ENCODE assay signal across 1 cellular context in the genomic region with DNA sequence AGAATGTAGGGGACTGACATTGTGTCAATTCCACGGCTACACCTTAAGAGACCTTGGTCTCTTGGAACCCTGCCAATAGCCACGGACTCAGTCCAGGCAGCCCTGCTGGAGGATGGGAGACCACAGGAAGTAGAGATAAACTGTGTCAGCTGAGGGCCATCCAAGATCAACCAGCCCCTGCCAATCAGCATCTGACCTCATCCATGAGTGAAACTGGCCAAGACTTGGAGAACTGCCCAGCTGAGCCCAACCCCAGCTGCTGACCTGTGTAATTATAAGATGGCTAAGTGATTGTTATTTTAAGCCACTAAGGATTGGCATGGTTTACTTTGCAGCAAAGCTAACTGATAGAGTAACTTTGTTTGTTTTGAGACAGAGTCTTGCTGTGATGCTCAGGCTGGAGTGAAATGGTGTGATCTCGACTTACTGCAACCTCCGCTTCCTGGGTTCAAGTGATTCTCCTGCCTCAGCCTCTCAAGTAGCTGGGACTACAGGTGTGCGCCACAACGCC.
TF ChIP-seq lines count a peak whose summit lies in the region.

No MANE protein-coding gene starts in this region.

TF ChIP-seq in HEK293, 187 proteins besides CTCF, POLR2A, EP300 and RAD21 (continued from another document and continues in another):
- TF ChIP-seq SETDB1 (IDR thresholded peaks at IDR 0.05; ENCODE audit: insufficient read length, low read length) (peak; percentile 95), ZNF391 (tag by site-specific recombination; IDR thresholded peaks at IDR 0.05; ENCODE audit: borderline replicate concordance, low read depth) (no peak), ZNF311 (tag by site-specific recombination; IDR thresholded peaks at IDR 0.05; ENCODE audit: borderline replicate concordance) (no peak), SCRT2 (tag by site-specific recombination; IDR thresholded peaks at IDR 0.05) (no peak), BCL11B (tag by site-specific recombination; IDR thresholded peaks at IDR 0.05; ENCODE audit: low read depth) (no peak), ZBTB21 (tag by site-specific recombination; IDR thresholded peaks at IDR 0.05) (peak; percentile 61), IKZF3 (tag by site-specific recombination; IDR thresholded peaks at IDR 0.05) (no peak; the same call in 1 of the 2 replicates), ZNF629 (tag by site-specific recombination; IDR thresholded peaks at IDR 0.05) (peak; percentile 86), ZNF114 (tag by site-specific recombination; IDR thresholded peaks at IDR 0.05) (no peak), ZNF132 (tag by site-specific recombination; IDR thresholded peaks at IDR 0.05; ENCODE audit: borderline replicate concordance) (no peak), ZNF843 (tag by site-specific recombination; IDR thresholded peaks at IDR 0.05) (peak; percentile 73), ZNF366 (tag by site-specific recombination; conservative IDR thresholded peaks at IDR 0.05) (peak; percentile 61), ZNF501 (tag by site-specific recombination; IDR thresholded peaks at IDR 0.05) (no peak), MEIS1 (CRISPR knock-in tag; IDR thresholded peaks at IDR 0.05; ENCODE audit: borderline replicate concordance) (no peak), ZNF324 (tag by site-specific recombination; IDR thresholded peaks at IDR 0.05) (peak; percentile 80), ZNF302 (tag by site-specific recombination; IDR thresholded peaks at IDR 0.05; ENCODE audit: low read depth) (no peak), PRDM1 (tag by site-specific recombination; IDR thresholded peaks at IDR 0.05) (no peak; the same call in 1 of the 2 replicates), YY1 (tag by site-specific recombination; IDR thresholded peaks at IDR 0.05) (no peak), ZFHX2 (tag by site-specific recombination; conservative IDR thresholded peaks at IDR 0.05) (no peak), ZNF184 (tag by site-specific recombination; IDR thresholded peaks at IDR 0.05) (peak; percentile 69; the same call in 1 of the 2 replicates), ZNF777 (tag by site-specific recombination; IDR thresholded peaks at IDR 0.05; ENCODE audit: borderline replicate concordance) (no peak), ZFP69B (tag by site-specific recombination; IDR thresholded peaks at IDR 0.05) (peak; percentile 63), GLIS2 (tag by site-specific recombination; IDR thresholded peaks at IDR 0.05) (no peak), KLF8 (tag by site-specific recombination; IDR thresholded peaks at IDR 0.05) (peak; percentile 54; the same call in 1 of the 2 replicates), HOXC10 (CRISPR knock-in tag; IDR thresholded peaks at IDR 0.05) (no peak), SP2 (tag by site-specific recombination; IDR thresholded peaks at IDR 0.05) (no peak), ZNF175 (tag by site-specific recombination; IDR thresholded peaks at IDR 0.05) (no peak), ZNF654 (tag by site-specific recombination; IDR thresholded peaks at IDR 0.05; ENCODE audit: low read depth) (no peak), ZNF266 (tag by site-specific recombination; IDR thresholded peaks at IDR 0.05; ENCODE audit: low read depth) (no peak), ZNF146 (tag by site-specific recombination; IDR thresholded peaks at IDR 0.05) (peak; percentile 25; the same call in 1 of the 2 replicates), ZNF677 (tag by site-specific recombination; IDR thresholded peaks at IDR 0.05) (no peak), ZNF776 (tag by site-specific recombination; IDR thresholded peaks at IDR 0.05; ENCODE audit: borderline replicate concordance) (no peak), ZFP3 (tag by site-specific recombination; IDR thresholded peaks at IDR 0.05; ENCODE audit: low read depth) (no peak), ZBTB1 (tag by site-specific recombination; IDR thresholded peaks at IDR 0.05) (no peak), SALL2 (tag by site-specific recombination; IDR thresholded peaks at IDR 0.05; ENCODE audit: borderline replicate concordance) (no peak), ZNF658 (tag by site-specific recombination; IDR thresholded peaks at IDR 0.05) (no peak), GFI1B (tag by site-specific recombination; IDR thresholded peaks at IDR 0.05) (0 out of 2 replicates have a peak, but pooled peaks have one; percentile 54), ZNF169 (tag by site-specific recombination; IDR thresholded peaks at IDR 0.05) (no peak)
- TF ChIP-seq, protein P1, sequence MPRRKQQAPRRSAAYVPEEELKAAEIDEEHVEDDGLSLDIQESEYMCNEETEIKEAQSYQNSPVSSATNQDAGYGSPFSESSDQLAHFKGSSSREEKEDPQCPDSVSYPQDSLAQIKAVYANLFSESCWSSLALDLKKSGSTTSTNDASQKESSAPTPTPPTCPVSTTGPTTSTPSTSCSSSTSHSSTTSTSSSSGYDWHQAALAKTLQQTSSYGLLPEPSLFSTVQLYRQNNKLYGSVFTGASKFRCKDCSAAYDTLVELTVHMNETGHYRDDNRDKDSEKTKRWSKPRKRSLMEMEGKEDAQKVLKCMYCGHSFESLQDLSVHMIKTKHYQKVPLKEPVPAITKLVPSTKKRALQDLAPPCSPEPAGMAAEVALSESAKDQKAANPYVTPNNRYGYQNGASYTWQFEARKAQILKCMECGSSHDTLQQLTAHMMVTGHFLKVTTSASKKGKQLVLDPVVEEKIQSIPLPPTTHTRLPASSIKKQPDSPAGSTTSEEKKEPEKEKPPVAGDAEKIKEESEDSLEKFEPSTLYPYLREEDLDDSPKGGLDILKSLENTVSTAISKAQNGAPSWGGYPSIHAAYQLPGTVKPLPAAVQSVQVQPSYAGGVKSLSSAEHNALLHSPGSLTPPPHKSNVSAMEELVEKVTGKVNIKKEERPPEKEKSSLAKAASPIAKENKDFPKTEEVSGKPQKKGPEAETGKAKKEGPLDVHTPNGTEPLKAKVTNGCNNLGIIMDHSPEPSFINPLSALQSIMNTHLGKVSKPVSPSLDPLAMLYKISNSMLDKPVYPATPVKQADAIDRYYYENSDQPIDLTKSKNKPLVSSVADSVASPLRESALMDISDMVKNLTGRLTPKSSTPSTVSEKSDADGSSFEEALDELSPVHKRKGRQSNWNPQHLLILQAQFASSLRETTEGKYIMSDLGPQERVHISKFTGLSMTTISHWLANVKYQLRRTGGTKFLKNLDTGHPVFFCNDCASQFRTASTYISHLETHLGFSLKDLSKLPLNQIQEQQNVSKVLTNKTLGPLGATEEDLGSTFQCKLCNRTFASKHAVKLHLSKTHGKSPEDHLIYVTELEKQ (tag by site-specific recombination; IDR thresholded peaks at IDR 0.05; ENCODE audit: borderline replicate concordance) = peak; percentile 17; the same call in 1 of the 2 replicates
- TF ChIP-seq, protein P2, sequence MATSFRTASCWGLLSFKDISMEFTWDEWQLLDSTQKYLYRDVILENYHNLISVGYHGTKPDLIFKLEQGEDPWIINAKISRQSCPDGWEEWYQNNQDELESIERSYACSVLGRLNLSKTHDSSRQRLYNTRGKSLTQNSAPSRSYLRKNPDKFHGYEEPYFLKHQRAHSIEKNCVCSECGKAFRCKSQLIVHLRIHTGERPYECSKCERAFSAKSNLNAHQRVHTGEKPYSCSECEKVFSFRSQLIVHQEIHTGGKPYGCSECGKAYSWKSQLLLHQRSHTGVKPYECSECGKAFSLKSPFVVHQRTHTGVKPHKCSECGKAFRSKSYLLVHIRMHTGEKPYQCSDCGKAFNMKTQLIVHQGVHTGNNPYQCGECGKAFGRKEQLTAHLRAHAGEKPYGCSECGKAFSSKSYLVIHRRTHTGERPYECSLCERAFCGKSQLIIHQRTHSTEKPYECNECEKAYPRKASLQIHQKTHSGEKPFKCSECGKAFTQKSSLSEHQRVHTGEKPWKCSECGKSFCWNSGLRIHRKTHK (tag by site-specific recombination; IDR thresholded peaks at IDR 0.05) = no peak
- TF ChIP-seq, protein P3, sequence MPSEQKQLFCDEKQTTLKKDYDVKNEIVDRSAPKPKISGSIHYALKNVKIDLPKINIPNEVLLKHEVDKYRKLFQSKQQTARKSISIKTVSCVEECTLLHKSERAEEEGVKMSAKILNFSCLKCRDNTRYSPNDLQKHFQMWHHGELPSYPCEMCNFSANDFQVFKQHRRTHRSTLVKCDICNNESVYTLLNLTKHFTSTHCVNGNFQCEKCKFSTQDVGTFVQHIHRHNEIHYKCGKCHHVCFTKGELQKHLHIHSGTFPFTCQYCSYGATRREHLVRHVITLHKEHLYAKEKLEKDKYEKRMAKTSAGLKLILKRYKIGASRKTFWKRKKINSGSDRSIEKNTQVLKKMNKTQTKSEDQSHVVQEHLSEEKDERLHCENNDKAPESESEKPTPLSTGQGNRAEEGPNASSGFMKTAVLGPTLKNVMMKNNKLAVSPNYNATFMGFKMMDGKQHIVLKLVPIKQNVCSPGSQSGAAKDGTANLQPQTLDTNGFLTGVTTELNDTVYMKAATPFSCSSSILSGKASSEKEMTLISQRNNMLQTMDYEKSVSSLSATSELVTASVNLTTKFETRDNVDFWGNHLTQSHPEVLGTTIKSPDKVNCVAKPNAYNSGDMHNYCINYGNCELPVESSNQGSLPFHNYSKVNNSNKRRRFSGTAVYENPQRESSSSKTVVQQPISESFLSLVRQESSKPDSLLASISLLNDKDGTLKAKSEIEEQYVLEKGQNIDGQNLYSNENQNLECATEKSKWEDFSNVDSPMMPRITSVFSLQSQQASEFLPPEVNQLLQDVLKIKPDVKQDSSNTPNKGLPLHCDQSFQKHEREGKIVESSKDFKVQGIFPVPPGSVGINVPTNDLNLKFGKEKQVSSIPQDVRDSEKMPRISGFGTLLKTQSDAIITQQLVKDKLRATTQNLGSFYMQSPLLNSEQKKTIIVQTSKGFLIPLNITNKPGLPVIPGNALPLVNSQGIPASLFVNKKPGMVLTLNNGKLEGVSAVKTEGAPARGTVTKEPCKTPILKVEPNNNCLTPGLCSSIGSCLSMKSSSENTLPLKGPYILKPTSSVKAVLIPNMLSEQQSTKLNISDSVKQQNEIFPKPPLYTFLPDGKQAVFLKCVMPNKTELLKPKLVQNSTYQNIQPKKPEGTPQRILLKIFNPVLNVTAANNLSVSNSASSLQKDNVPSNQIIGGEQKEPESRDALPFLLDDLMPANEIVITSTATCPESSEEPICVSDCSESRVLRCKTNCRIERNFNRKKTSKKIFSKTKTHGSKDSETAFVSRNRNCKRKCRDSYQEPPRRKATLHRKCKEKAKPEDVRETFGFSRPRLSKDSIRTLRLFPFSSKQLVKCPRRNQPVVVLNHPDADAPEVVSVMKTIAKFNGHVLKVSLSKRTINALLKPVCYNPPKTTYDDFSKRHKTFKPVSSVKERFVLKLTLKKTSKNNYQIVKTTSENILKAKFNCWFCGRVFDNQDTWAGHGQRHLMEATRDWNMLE (tag by site-specific recombination; conservative IDR thresholded peaks at IDR 0.05; ENCODE audit: low read depth) = 0 out of 2 replicates have a peak, but pooled peaks have one; percentile 44
- TF ChIP-seq, protein P4, sequence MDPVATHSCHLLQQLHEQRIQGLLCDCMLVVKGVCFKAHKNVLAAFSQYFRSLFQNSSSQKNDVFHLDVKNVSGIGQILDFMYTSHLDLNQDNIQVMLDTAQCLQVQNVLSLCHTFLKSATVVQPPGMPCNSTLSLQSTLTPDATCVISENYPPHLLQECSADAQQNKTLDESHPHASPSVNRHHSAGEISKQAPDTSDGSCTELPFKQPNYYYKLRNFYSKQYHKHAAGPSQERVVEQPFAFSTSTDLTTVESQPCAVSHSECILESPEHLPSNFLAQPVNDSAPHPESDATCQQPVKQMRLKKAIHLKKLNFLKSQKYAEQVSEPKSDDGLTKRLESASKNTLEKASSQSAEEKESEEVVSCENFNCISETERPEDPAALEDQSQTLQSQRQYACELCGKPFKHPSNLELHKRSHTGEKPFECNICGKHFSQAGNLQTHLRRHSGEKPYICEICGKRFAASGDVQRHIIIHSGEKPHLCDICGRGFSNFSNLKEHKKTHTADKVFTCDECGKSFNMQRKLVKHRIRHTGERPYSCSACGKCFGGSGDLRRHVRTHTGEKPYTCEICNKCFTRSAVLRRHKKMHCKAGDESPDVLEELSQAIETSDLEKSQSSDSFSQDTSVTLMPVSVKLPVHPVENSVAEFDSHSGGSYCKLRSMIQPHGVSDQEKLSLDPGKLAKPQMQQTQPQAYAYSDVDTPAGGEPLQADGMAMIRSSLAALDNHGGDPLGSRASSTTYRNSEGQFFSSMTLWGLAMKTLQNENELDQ (tag by site-specific recombination; IDR thresholded peaks at IDR 0.05; ENCODE audit: low read depth) = no peak
- TF ChIP-seq, protein P5, sequence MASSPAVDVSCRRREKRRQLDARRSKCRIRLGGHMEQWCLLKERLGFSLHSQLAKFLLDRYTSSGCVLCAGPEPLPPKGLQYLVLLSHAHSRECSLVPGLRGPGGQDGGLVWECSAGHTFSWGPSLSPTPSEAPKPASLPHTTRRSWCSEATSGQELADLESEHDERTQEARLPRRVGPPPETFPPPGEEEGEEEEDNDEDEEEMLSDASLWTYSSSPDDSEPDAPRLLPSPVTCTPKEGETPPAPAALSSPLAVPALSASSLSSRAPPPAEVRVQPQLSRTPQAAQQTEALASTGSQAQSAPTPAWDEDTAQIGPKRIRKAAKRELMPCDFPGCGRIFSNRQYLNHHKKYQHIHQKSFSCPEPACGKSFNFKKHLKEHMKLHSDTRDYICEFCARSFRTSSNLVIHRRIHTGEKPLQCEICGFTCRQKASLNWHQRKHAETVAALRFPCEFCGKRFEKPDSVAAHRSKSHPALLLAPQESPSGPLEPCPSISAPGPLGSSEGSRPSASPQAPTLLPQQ (tag by site-specific recombination; IDR thresholded peaks at IDR 0.05) = no peak; the same call in 1 of the 2 replicates
- TF ChIP-seq, protein P6, sequence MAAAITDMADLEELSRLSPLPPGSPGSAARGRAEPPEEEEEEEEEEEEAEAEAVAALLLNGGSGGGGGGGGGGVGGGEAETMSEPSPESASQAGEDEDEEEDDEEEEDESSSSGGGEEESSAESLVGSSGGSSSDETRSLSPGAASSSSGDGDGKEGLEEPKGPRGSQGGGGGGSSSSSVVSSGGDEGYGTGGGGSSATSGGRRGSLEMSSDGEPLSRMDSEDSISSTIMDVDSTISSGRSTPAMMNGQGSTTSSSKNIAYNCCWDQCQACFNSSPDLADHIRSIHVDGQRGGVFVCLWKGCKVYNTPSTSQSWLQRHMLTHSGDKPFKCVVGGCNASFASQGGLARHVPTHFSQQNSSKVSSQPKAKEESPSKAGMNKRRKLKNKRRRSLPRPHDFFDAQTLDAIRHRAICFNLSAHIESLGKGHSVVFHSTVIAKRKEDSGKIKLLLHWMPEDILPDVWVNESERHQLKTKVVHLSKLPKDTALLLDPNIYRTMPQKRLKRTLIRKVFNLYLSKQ (tag by site-specific recombination; IDR thresholded peaks at IDR 0.05; ENCODE audit: borderline replicate concordance) = no peak
- TF ChIP-seq, protein P7, sequence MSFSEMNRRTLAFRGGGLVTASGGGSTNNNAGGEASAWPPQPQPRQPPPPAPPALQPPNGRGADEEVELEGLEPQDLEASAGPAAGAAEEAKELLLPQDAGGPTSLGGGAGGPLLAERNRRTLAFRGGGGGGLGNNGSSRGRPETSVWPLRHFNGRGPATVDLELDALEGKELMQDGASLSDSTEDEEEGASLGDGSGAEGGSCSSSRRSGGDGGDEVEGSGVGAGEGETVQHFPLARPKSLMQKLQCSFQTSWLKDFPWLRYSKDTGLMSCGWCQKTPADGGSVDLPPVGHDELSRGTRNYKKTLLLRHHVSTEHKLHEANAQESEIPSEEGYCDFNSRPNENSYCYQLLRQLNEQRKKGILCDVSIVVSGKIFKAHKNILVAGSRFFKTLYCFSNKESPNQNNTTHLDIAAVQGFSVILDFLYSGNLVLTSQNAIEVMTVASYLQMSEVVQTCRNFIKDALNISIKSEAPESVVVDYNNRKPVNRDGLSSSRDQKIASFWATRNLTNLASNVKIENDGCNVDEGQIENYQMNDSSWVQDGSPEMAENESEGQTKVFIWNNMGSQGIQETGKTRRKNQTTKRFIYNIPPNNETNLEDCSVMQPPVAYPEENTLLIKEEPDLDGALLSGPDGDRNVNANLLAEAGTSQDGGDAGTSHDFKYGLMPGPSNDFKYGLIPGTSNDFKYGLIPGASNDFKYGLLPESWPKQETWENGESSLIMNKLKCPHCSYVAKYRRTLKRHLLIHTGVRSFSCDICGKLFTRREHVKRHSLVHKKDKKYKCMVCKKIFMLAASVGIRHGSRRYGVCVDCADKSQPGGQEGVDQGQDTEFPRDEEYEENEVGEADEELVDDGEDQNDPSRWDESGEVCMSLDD (tag by site-specific recombination; IDR thresholded peaks at IDR 0.05) = no peak
